Comparison of ENCODE assay signal across 7 cellular contexts in genomic region chr17:38752930-38753506, GRCh38. TPM values are rescaled to one million over a fixed set of nuclear protein-coding genes. Genes with fewer than 3 reads are reported as not detected.
DNase-seq lines count a peak whose midpoint lies in the region; ATAC-seq and TF ChIP-seq lines count a peak whose summit lies in the region.

No MANE protein-coding gene starts in this region.

- H3K4me1 ChIP-seq in endocrine pancreas (ENCODE audit: control insufficient read depth, insufficient read depth, low read length) = no peaks in the 10 kb centered on the region
- peaks cover 59% of the 10 kb centered on the region in 2 experiments for H3K4me1 ChIP-seq in neutrophil (ENCODE audit: control insufficient read depth in 1 of 2, insufficient read depth in 1 of 2, low read depth in 1 of 2, low read length in 1 of 2)

- H3K9me3 ChIP-seq in MG63 = no peaks in the 10 kb centered on the region
- H3K9me3 ChIP-seq in endocrine pancreas (ENCODE audit: control insufficient read depth, low read length) = no peaks in the 10 kb centered on the region
- H3K9me3 ChIP-seq in neutrophil = no peaks in the 10 kb centered on the region

- peak overlapping the region; percentile 85 for H3K9ac ChIP-seq in endocrine pancreas (ENCODE audit: control insufficient read depth, insufficient read depth, low read length)

- H3K27me3 ChIP-seq in MG63 (no peaks in the 10 kb centered on the region), endocrine pancreas (ENCODE audit: control insufficient read depth, insufficient read depth, low read length) (no peaks in the 10 kb centered on the region), neutrophil (peaks cover 40% of the 10 kb centered on the region)

- H3K4me3 ChIP-seq in MG63 (peak overlapping the region; percentile 76), endocrine pancreas (ENCODE audit: control insufficient read depth, insufficient read depth, low read length) (no peak overlapping the region), neutrophil (ENCODE audit: low read depth in 1 of 2, low read length in 1 of 2) (peak overlapping the region; percentile 91 to 97)

- peak; percentile 7 for ATAC-seq in GM21360 (IDR thresholded peaks at IDR 0.05; ENCODE audit: unreplicated experiment)

- no peak for TF ChIP-seq CTCF in neutrophil (IDR thresholded peaks at IDR 0.05)

- peaks cover 43% of the 10 kb centered on the region for H3K36me3 ChIP-seq in MG63
- H3K36me3 ChIP-seq in endocrine pancreas (ENCODE audit: control insufficient read depth, insufficient read depth, low read length) = peaks cover 3% of the 10 kb centered on the region
- H3K36me3 ChIP-seq in neutrophil = peaks cover 45% of the 10 kb centered on the region

- peak overlapping the region; percentile 87 for H3K27ac ChIP-seq in neutrophil

- DNase-seq in MG63 = no peak
- no peak for DNase-seq in NK-92 (lab: John Stamatoyannopoulos, UW; ENCODE audit: unreplicated experiment)
- no peak for DNase-seq in SHP77 (lab: John Stamatoyannopoulos, UW)
- no peak for DNase-seq in LoVo (ENCODE audit: low spot score)

RNA-seq across cellular contexts. Expression of gene PSMB3, which starts 0.5 kb away (rescaled TPM):
- total RNA-seq in MG63 (2014; rRNA removed; shearing (Covaris generic); ENCODE audit: low replicate concordance) = 494 and 524 TPM in 2 replicates

RNA-seq across cellular contexts. Expression of gene PCGF2, which starts 4.9 kb away (rescaled TPM):
- 3.3 and 3.4 TPM in 2 replicates for total RNA-seq in MG63 (2014; rRNA removed; shearing (Covaris generic); ENCODE audit: low replicate concordance)

RNA-seq across cellular contexts. Expression of gene CISD3, which starts 22.9 kb away (rescaled TPM):
- total RNA-seq in MG63 (2014; rRNA removed; shearing (Covaris generic); ENCODE audit: low replicate concordance) = 7.7 and 29.1 TPM in 2 replicates

RNA-seq across cellular contexts. Expression of gene PIP4K2B, which starts 46.3 kb away (rescaled TPM):
- total RNA-seq in MG63 (2014; rRNA removed; shearing (Covaris generic); ENCODE audit: low replicate concordance) = 49.1 and 73.8 TPM in 2 replicates

RNA-seq across cellular contexts. Expression of gene MLLT6, which starts 47.9 kb away (rescaled TPM):
- total RNA-seq in MG63 (2014; rRNA removed; shearing (Covaris generic); ENCODE audit: low replicate concordance) = 11.7 and 17.5 TPM in 2 replicates
